27 cellular contexts compared by ENCODE assay signal in genomic region chr2:215607790-215608189, GRCh38.
DNase-seq lines count a peak whose midpoint lies in the region; ATAC-seq, FAIRE-seq and TF ChIP-seq lines count a peak whose summit lies in the region.
"Had no signal": no experiment of that assay in that cellular context is flagged by ENCODE, and none has a peak within 500 bp of the region (broad histone marks: within the 10 kb centered on the region; RNA-seq: fewer than 3 reads in every experiment).

No MANE protein-coding gene starts in this region.

- H3K4me1 Mint-ChIP-seq in activated T-helper 17 cell treated with anti-CD3 and anti-CD28 coated beads, Interleukin-2, amount 50 U/mL, for 72 hours, result no peaks in the 10 kb centered on the region
- H3K4me1 Mint-ChIP-seq: activated naive CD8-positive, alpha-beta T cell treated with anti-CD3 and anti-CD28 coated beads, Interleukin-2, amount 50 U/mL, for 24 hours; IgD-negative memory B cell; stimulated activated naive CD8-positive, alpha-beta T cell treated with anti-CD3 and anti-CD28 coated beads, Interleukin-15, amount 100 ng/mL, for 72 hours had no signal

- H3K79me2 ChIP-seq in SK-N-SH (ENCODE audit: insufficient read depth) (no peaks in the 10 kb centered on the region), endothelial cell of umbilical vein (ENCODE audit: control insufficient read depth, insufficient read depth, low read length) (no peaks in the 10 kb centered on the region)

- no TSS peak for BruUV-seq in endothelial cell of umbilical vein (replicated peaks; lab: Mats Ljungman, UMichigan)

- peaks cover 33% of the 10 kb centered on the region for H3F3A ChIP-seq in SK-N-SH (replicated peaks; ENCODE audit: insufficient read depth)

- H3K36me3 ChIP-seq in SK-N-SH (replicated peaks in 1 of 2; ENCODE audit: control insufficient read depth in 1 of 2, insufficient read depth in 2 of 2, low read length in 1 of 2) (no peaks in the 10 kb centered on the region), endothelial cell of umbilical vein (ENCODE audit: control insufficient read depth in 2 of 2, extremely low read depth in 1 of 2, insufficient read depth in 2 of 2, low read length in 2 of 2) (no peaks in the 10 kb centered on the region)
- H3K36me3 ChIP-seq: gastrocnemius medialis, transverse colon, WERI-Rb-1 had no signal

- no peaks in the 10 kb centered on the region for H3K36me3 Mint-ChIP-seq in activated T-helper 17 cell treated with anti-CD3 and anti-CD28 coated beads, Interleukin-2, amount 50 U/mL, for 72 hours (ENCODE audit: low read depth)
- H3K36me3 Mint-ChIP-seq: IgD-negative memory B cell had no signal

- intact Hi-C loops in endothelial cell of umbilical vein (cut with micrococcal nuclease), result no loop called here

- peaks cover 9% of the 10 kb centered on the region for H3K27me3 Mint-ChIP-seq in activated T-helper 17 cell treated with anti-CD3 and anti-CD28 coated beads, Interleukin-2, amount 50 U/mL, for 72 hours
- H3K27me3 Mint-ChIP-seq: stimulated activated naive CD8-positive, alpha-beta T cell treated with anti-CD3 and anti-CD28 coated beads, Interleukin-15, amount 100 ng/mL, for 72 hours had no signal

- H3K9me3 Mint-ChIP-seq in activated T-helper 17 cell treated with anti-CD3 and anti-CD28 coated beads, Interleukin-2, amount 50 U/mL, for 72 hours, result no peaks in the 10 kb centered on the region
- H3K9me3 Mint-ChIP-seq: activated naive CD8-positive, alpha-beta T cell treated with anti-CD3 and anti-CD28 coated beads, Interleukin-2, amount 50 U/mL, for 24 hours; IgD-negative memory B cell; stimulated activated naive CD8-positive, alpha-beta T cell treated with anti-CD3 and anti-CD28 coated beads, Interleukin-15, amount 100 ng/mL, for 72 hours; T-helper 2 cell treated with Interferon-gamma antibody and Interleukin-4, amounts not matched to agents 5 μg/mL and 100 μg/mL, for 36 hours had no signal

- CTCF ChIA-PET in SK-N-SH (lab: Yijun Ruan, JAX) (no interaction called here), endothelial cell of umbilical vein (lab: Charles Lee) (interaction anchor here (0.7 to 0.8 kb wide), 2 partner anchors 226 to 323 kb away, joined by 3 read pairs; no protein-coding TSS in a partner anchor)

- H4K20me1 ChIP-seq in SK-N-SH (ENCODE audit: insufficient read depth), result no peaks in the 10 kb centered on the region
- no peaks in the 10 kb centered on the region for H4K20me1 ChIP-seq in endothelial cell of umbilical vein (replicated peaks; ENCODE audit: control insufficient read depth, extremely low read depth, insufficient read depth, low read length)

- H2AFZ ChIP-seq in SK-N-SH (ENCODE audit: low read depth) (peak overlapping the region; percentile 13; the same call in 1 of the 2 replicates), endothelial cell of umbilical vein (ENCODE audit: low read depth, low read length) (no peak overlapping the region)

- H3K9me2 ChIP-seq in SK-N-SH, result no peaks in the 10 kb centered on the region

- TF ChIP-seq RAD21 in SK-N-SH (IDR thresholded peaks at IDR 0.05; ENCODE audit: low read length), result no peak

- H3K27me3 ChIP-seq in SK-N-SH (ENCODE audit: insufficient read depth) (no peaks in the 10 kb centered on the region), endothelial cell of umbilical vein (ENCODE audit: control insufficient read depth in 2 of 2, insufficient read depth in 2 of 2, low read length in 2 of 2) (no peaks in the 10 kb centered on the region)
- H3K27me3 ChIP-seq: dorsolateral prefrontal cortex, gastrocnemius medialis, transverse colon had no signal

- no peaks in the 10 kb centered on the region for H3K9me1 ChIP-seq in endothelial cell of umbilical vein (replicated peaks; ENCODE audit: control insufficient read depth, extremely low read depth, insufficient read depth, low read length)

- H3K4me3 ChIP-seq in SK-N-SH (ENCODE audit: low read depth in 2 of 2, low read length in 1 of 2) (no peak overlapping the region), endothelial cell of umbilical vein (replicated peaks in 1 of 3; ENCODE audit: insufficient read depth in 1 of 3, low read depth in 1 of 3, low read length in 3 of 3) (no peak overlapping the region)
- H3K4me3 ChIP-seq: dorsolateral prefrontal cortex, gastrocnemius medialis, lung, transverse colon had no signal

- no peak overlapping the region for H3K27ac Mint-ChIP-seq in activated T-helper 17 cell treated with anti-CD3 and anti-CD28 coated beads, Interleukin-2, amount 50 U/mL, for 72 hours
- H3K27ac Mint-ChIP-seq: activated naive CD8-positive, alpha-beta T cell treated with anti-CD3 and anti-CD28 coated beads, Interleukin-2, amount 50 U/mL, for 24 hours; IgD-negative memory B cell; stimulated activated naive CD8-positive, alpha-beta T cell treated with anti-CD3 and anti-CD28 coated beads, Interleukin-15, amount 100 ng/mL, for 72 hours; T-helper 2 cell treated with Interferon-gamma antibody and Interleukin-4, amounts not matched to agents 5 μg/mL and 100 μg/mL, for 36 hours had no signal

- H3K4me3 Mint-ChIP-seq in activated T-helper 17 cell treated with anti-CD3 and anti-CD28 coated beads, Interleukin-2, amount 50 U/mL, for 72 hours, result no peak overlapping the region
- H3K4me3 Mint-ChIP-seq: activated naive CD8-positive, alpha-beta T cell treated with anti-CD3 and anti-CD28 coated beads, Interleukin-2, amount 50 U/mL, for 24 hours; IgD-negative memory B cell; stimulated activated naive CD8-positive, alpha-beta T cell treated with anti-CD3 and anti-CD28 coated beads, Interleukin-15, amount 100 ng/mL, for 72 hours; T-helper 2 cell treated with Interferon-gamma antibody and Interleukin-4, amounts not matched to agents 5 μg/mL and 100 μg/mL, for 36 hours had no signal

- DNase-seq in AG20443 (ENCODE audit: low spot score) (peak; percentile 39), SK-N-SH (no peak), endothelial cell of umbilical vein (ENCODE audit: low read depth, low spot score) (no peak), myocyte (ENCODE audit: low read depth) (peak; percentile 20), NCI-H187 (lab: John Stamatoyannopoulos, UW) (no peak), SIG-M5 treated with dmso at 0.1 percent for 504 hours (lab: John Stamatoyannopoulos, UW; ENCODE audit: unreplicated experiment) (no peak), NCI-H2029 treated with DMSO at 0.1 percent for 48 hours (lab: John Stamatoyannopoulos, UW) (no peak)
- DNase-seq: activated CD4-positive, alpha-beta T cell treated with anti-CD3 and anti-CD28 coated beads, Interleukin-2, amount 50 U/mL, for 1 hour; activated CD8-positive, alpha-beta memory T cell treated with anti-CD3 and anti-CD28 coated beads, Interleukin-2, amount 50 U/mL, for 48 hours; activated effector memory CD4-positive, alpha-beta T cell treated with Interleukin-2 at 50 U/mL for 16 hours; activated naive CD8-positive, alpha-beta T cell treated with anti-CD3 and anti-CD28 coated beads, Interleukin-2, amount 50 U/mL, for 24 hours; C1 segment of cervical spinal cord; Calu3; dorsolateral prefrontal cortex; gastrocnemius medialis; NCI-H1436; NCI-H2171; NCI-H524; nucleus accumbens; stimulated activated naive CD8-positive, alpha-beta T cell treated with anti-CD3 and anti-CD28 coated beads, Interleukin-15, amount 100 ng/mL, for 72 hours; transverse colon; WERI-Rb-1 had no signal

- no peak for ATAC-seq in activated T-helper 17 cell treated with anti-CD3 and anti-CD28 coated beads, Interleukin-2, amount 50 U/mL, for 72 hours (replicated peaks)
- ATAC-seq: activated naive CD8-positive, alpha-beta T cell treated with anti-CD3 and anti-CD28 coated beads, Interleukin-2, amount 50 U/mL, for 24 hours; gastrocnemius medialis; stimulated activated naive CD8-positive, alpha-beta T cell treated with anti-CD3 and anti-CD28 coated beads, Interleukin-15, amount 100 ng/mL, for 72 hours had no signal

- TF ChIP-seq EP300 in SK-N-SH (IDR thresholded peaks at IDR 0.05; ENCODE audit: borderline replicate concordance in 1 of 2, low read depth in 1 of 2, low read length in 1 of 2), result no peak

- POLR2A ChIA-PET in SK-N-SH (lab: Yijun Ruan, JAX), result no interaction called here
- POLR2A ChIA-PET in endothelial cell of umbilical vein (lab: Charles Lee), result no interaction called here

- H3K27ac ChIP-seq in SK-N-SH (ENCODE audit: low read depth in 2 of 2, low read length in 1 of 2) (peak overlapping the region in 1 of 2 experiments; percentile 55; a peak in 2 of 4 replicates), endothelial cell of umbilical vein (ENCODE audit: insufficient read depth, low read depth, low read length) (no peak overlapping the region)
- H3K27ac ChIP-seq: dorsolateral prefrontal cortex, gastrocnemius medialis, transverse colon, WERI-Rb-1 had no signal

- H3K4me1 ChIP-seq in SK-N-SH (ENCODE audit: control insufficient read depth in 1 of 2, insufficient read depth in 2 of 2, low read depth in 1 of 2, low read length in 1 of 2) (peaks cover 0 to 20% of the 10 kb centered on the region in 2 experiments; a peak in 1 of 4 replicates), endothelial cell of umbilical vein (ENCODE audit: control insufficient read depth, extremely low read depth, insufficient read depth, low read length) (peaks cover 17% of the 10 kb centered on the region)
- H3K4me1 ChIP-seq: gastrocnemius medialis, transverse colon had no signal

- no peak for TF ChIP-seq CTCF in SK-N-SH (IDR thresholded peaks at IDR 0.05)
- no peak for TF ChIP-seq CTCF in endothelial cell of umbilical vein (IDR thresholded peaks at IDR 0.05; ENCODE audit: extremely low read depth in 1 of 2, insufficient read depth in 1 of 2, low read depth in 1 of 2, low read length in 2 of 2)

- H3K9me3 ChIP-seq in SK-N-SH (no peaks in the 10 kb centered on the region), endothelial cell of umbilical vein (replicated peaks; ENCODE audit: control insufficient read depth, insufficient read depth, low read length) (no peaks in the 10 kb centered on the region)
- H3K9me3 ChIP-seq: gastrocnemius medialis, transverse colon had no signal

- peak; percentile 4 for FAIRE-seq in endothelial cell of umbilical vein (lab: Jason Lieb, UNC)
- FAIRE-seq: H1 had no signal

- H3K4me2 ChIP-seq in SK-N-SH (no peak overlapping the region), endothelial cell of umbilical vein (ENCODE audit: insufficient read depth, low read length) (no peak overlapping the region)

- dilution Hi-C loops in endothelial cell of umbilical vein (cut with MboI; ENCODE audit: extremely low pct_ligation_motif_present, low sequenced_read_pairs), result no loop called here

- TF ChIP-seq POLR2A in endothelial cell of umbilical vein (IDR thresholded peaks at IDR 0.05; ENCODE audit: low read depth, low read length), result peak; percentile 8

- H3K9ac ChIP-seq in SK-N-SH (peak overlapping the region; percentile 21), endothelial cell of umbilical vein (replicated peaks; ENCODE audit: extremely low read depth, insufficient read depth, low read length) (no peak overlapping the region)

TF ChIP-seq in endothelial cell of umbilical vein, 7 proteins besides CTCF, POLR2A, EP300 and RAD21 (continues in another document):
- no peak for TF ChIP-seq JUN (IDR thresholded peaks at IDR 0.05; ENCODE audit: borderline replicate concordance, insufficient read depth, insufficient read length, low read depth)
- TF ChIP-seq MYC (IDR thresholded peaks at IDR 0.05; ENCODE audit: low read depth, low read length), result no peak
- no peak for TF ChIP-seq GATA2 (IDR thresholded peaks at IDR 0.05; ENCODE audit: insufficient read depth, insufficient read length, low read depth, low read length)
- no peak for TF ChIP-seq FOS (IDR thresholded peaks at IDR 0.05; ENCODE audit: borderline replicate concordance, insufficient read depth, low read length)
- no peak for TF ChIP-seq EZH2 (IDR thresholded peaks at IDR 0.05; ENCODE audit: borderline replicate concordance, low read depth, low read length, severe bottlenecking)

Comparison
In these comparisons a context has a peak if more than half of its experiments do, and no peak if none do; other contexts are left out.
1. DNase-seq: peak in AG20443 (single experiment) and myocyte (single experiment); none in SK-N-SH (single experiment), endothelial cell of umbilical vein (single experiment), NCI-H187 (0 of 2), SIG-M5 treated with dmso at 0.1 percent for 504 hours (single experiment) and NCI-H2029 treated with DMSO at 0.1 percent for 48 hours (single experiment).